ENCODE assay signal across 27 cellular contexts in genomic region chr1:201371841-201372240, GRCh38. TPM values are rescaled to one million over a fixed set of nuclear protein-coding genes. Genes with fewer than 3 reads are reported as not detected.
"Had no signal": no experiment of that assay in that cellular context is flagged by ENCODE, and none has a peak within 500 bp of the region (broad histone marks: within the 10 kb centered on the region; RNA-seq: fewer than 3 reads in every experiment).

No MANE protein-coding gene starts in this region.

- DNase-seq: activated CD4-positive, alpha-beta T cell treated with anti-CD3 and anti-CD28 coated beads, Interleukin-2, amount 10 ng/mL, durations not matched to agents 7 days and 5 days; activated CD4-positive, CD25-positive, alpha-beta regulatory T cell treated with anti-CD3 and anti-CD28 coated beads, Interleukin-2, amount 50 U/mL, for 72 hours; activated CD8-positive, alpha-beta T cell treated with anti-CD3 and anti-CD28 coated beads, Interleukin-2, amount 10 ng/mL, durations not matched to agents 7 days and 5 days; activated gamma-delta T cell treated with Interleukin-2 at 50 U/mL for 16 hours; aorta; central memory CD4-positive, alpha-beta T cell; effector memory CD4-positive, alpha-beta T cell; foreskin melanocyte; hippocampal formation; lower lobe of right lung; mesendoderm; mucosa of descending colon; naive B cell; retina; spleen; stimulated activated CD4-positive, alpha-beta T cell treated with anti-CD3 and anti-CD28 coated beads, Interleukin-4, amount 100 ng/mL, for 1 hour; stimulated activated naive CD4-positive, alpha-beta T cell; T-helper 1 cell; testis; upper lobe of left lung; WERI-Rb-1 had no signal

- H3K36me3 ChIP-seq: lower lobe of right lung, spleen, upper lobe of left lung, WERI-Rb-1 had no signal

- H3K4me1 ChIP-seq: lower lobe of right lung, spleen, testis had no signal

- FAIRE-seq: TTC549 had no signal

- H3K27me3 ChIP-seq: testis, upper lobe of left lung had no signal

- H3K4me3 ChIP-seq: lower lobe of right lung, mucosa of descending colon, spleen, testis, upper lobe of left lung had no signal

- H3K9me3 ChIP-seq: lower lobe of right lung, mucosa of descending colon, spleen, testis, upper lobe of left lung had no signal

- ATAC-seq: activated CD8-positive, alpha-beta T cell treated with anti-CD3 and anti-CD28 coated beads, Interleukin-2, amount 10 ng/mL, durations not matched to agents 7 days and 5 days; esophagus mucosa; lower lobe of right lung; mucosa of descending colon had no signal

- H3K27ac ChIP-seq: lower lobe of right lung, spleen, testis, upper lobe of left lung, WERI-Rb-1 had no signal

RNA-seq across cellular contexts. Expression of gene TNNT2, which starts 5.6 kb away (rescaled TPM):
- total RNA-seq: activated CD4-positive, alpha-beta T cell treated with anti-CD3 and anti-CD28 coated beads, Interleukin-2, amount 10 ng/mL, durations not matched to agents 7 days and 5 days; activated CD8-positive, alpha-beta T cell treated with anti-CD3 and anti-CD28 coated beads, Interleukin-2, amount 10 ng/mL, durations not matched to agents 7 days and 5 days; activated T-helper 1 cell treated with anti-CD3 and anti-CD28 coated beads, Interleukin-12 subunit alpha, Interleukin-12 subunit beta, Interleukin-2, Interleukin-4 antibody, amounts not matched to agents 30 ng/mL and 10 ng/mL and 1 ng/mL, durations not matched to agents 14 hours and 24 hours and 36 hours; dermis microvascular lymphatic vessel endothelial cell; neural crest cell had no signal

RNA-seq across cellular contexts. Expression of gene LAD1, which starts 27.3 kb away (rescaled TPM):
- total RNA-seq: activated CD4-positive, alpha-beta T cell treated with anti-CD3 and anti-CD28 coated beads, Interleukin-2, amount 10 ng/mL, durations not matched to agents 7 days and 5 days; activated CD8-positive, alpha-beta T cell treated with anti-CD3 and anti-CD28 coated beads, Interleukin-2, amount 10 ng/mL, durations not matched to agents 7 days and 5 days; activated T-helper 1 cell treated with anti-CD3 and anti-CD28 coated beads, Interleukin-12 subunit alpha, Interleukin-12 subunit beta, Interleukin-2, Interleukin-4 antibody, amounts not matched to agents 30 ng/mL and 10 ng/mL and 1 ng/mL, durations not matched to agents 14 hours and 24 hours and 36 hours; dermis microvascular lymphatic vessel endothelial cell; neural crest cell had no signal

RNA-seq across cellular contexts. Expression of gene TNNI1, which starts 49.7 kb away (rescaled TPM):
- total RNA-seq: activated CD4-positive, alpha-beta T cell treated with anti-CD3 and anti-CD28 coated beads, Interleukin-2, amount 10 ng/mL, durations not matched to agents 7 days and 5 days; activated CD8-positive, alpha-beta T cell treated with anti-CD3 and anti-CD28 coated beads, Interleukin-2, amount 10 ng/mL, durations not matched to agents 7 days and 5 days; activated T-helper 1 cell treated with anti-CD3 and anti-CD28 coated beads, Interleukin-12 subunit alpha, Interleukin-12 subunit beta, Interleukin-2, Interleukin-4 antibody, amounts not matched to agents 30 ng/mL and 10 ng/mL and 1 ng/mL, durations not matched to agents 14 hours and 24 hours and 36 hours; aorta; dermis microvascular lymphatic vessel endothelial cell; esophagus mucosa; progenitor cell of endocrine pancreas; spleen had no signal
